Comparison of ENCODE assay signal across 1 cellular context in the genomic region with DNA sequence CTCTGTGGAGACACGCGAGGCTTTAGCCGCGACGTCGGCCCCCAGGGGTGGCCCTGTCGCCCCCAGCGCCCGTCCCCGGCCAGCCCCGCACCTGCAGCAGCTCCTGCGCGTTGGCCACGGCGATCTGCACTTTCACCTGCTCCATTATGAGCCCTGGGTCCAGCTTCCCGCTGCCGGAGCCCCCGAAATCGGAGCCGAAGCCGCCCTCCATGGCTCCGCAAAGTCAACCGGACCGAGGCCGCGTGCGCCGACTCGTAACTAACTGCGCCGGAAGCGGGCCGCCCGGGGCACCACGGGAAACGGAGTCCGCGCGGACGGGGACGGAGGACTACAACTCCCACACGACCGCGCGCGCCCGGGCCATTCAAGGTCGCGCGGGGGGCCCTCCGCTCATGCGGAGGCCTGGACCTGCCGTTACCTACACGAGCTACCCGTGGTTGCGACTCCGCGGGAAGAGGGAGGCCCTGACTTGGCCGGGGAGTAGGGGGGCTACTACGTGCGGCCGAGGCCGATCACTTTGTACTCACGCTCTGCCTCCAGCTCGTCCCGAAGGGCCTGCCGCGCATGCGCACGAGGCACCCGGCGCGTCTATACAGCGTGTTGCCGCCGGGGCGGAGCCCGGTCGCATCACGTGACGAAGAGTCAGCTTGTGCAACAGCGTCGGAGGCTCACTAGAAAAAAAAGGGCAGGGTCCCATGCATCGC.
TF ChIP-seq lines count a peak whose summit lies in the region.

A gene (minus strand): TSS at position 264 of the 704 bp plus-strand sequence. CDS start 53 bp downstream, at position 211.

TF ChIP-seq in HepG2, 621 proteins besides CTCF, POLR2A, EP300 and RAD21 (continued from another document and continues in another):
- TF ChIP-seq, protein P1, sequence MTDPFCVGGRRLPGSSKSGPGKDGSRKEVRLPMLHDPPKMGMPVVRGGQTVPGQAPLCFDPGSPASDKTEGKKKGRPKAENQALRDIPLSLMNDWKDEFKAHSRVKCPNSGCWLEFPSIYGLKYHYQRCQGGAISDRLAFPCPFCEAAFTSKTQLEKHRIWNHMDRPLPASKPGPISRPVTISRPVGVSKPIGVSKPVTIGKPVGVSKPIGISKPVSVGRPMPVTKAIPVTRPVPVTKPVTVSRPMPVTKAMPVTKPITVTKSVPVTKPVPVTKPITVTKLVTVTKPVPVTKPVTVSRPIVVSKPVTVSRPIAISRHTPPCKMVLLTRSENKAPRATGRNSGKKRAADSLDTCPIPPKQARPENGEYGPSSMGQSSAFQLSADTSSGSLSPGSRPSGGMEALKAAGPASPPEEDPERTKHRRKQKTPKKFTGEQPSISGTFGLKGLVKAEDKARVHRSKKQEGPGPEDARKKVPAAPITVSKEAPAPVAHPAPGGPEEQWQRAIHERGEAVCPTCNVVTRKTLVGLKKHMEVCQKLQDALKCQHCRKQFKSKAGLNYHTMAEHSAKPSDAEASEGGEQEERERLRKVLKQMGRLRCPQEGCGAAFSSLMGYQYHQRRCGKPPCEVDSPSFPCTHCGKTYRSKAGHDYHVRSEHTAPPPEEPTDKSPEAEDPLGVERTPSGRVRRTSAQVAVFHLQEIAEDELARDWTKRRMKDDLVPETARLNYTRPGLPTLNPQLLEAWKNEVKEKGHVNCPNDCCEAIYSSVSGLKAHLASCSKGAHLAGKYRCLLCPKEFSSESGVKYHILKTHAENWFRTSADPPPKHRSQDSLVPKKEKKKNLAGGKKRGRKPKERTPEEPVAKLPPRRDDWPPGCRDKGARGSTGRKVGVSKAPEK (CRISPR knock-in tag; IDR thresholded peaks at IDR 0.05; ENCODE audit: borderline replicate concordance) = peak; percentile 11; the same call in 1 of the 2 replicates
- peak; percentile 98 for TF ChIP-seq ATF1 (CRISPR knock-in tag; IDR thresholded peaks at IDR 0.05)
- TF ChIP-seq, protein P2, sequence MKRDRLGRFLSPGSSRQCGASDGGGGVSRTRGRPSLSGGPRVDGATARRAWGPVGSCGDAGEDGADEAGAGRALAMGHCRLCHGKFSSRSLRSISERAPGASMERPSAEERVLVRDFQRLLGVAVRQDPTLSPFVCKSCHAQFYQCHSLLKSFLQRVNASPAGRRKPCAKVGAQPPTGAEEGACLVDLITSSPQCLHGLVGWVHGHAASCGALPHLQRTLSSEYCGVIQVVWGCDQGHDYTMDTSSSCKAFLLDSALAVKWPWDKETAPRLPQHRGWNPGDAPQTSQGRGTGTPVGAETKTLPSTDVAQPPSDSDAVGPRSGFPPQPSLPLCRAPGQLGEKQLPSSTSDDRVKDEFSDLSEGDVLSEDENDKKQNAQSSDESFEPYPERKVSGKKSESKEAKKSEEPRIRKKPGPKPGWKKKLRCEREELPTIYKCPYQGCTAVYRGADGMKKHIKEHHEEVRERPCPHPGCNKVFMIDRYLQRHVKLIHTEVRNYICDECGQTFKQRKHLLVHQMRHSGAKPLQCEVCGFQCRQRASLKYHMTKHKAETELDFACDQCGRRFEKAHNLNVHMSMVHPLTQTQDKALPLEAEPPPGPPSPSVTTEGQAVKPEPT (CRISPR knock-in tag; IDR thresholded peaks at IDR 0.05; ENCODE audit: low read depth) = no peak; the same call in 1 of the 2 replicates
- TF ChIP-seq ZNF430 (CRISPR knock-in tag; IDR thresholded peaks at IDR 0.05) = 0 out of 2 replicates have a peak, but pooled peaks have one; percentile 69
- TF ChIP-seq ATF7 (IDR thresholded peaks at IDR 0.05) = no peak
- peak; percentile 26; the same call in 1 of the 2 replicates for TF ChIP-seq ATF7 (CRISPR knock-in tag; IDR thresholded peaks at IDR 0.05)
- peak; percentile 36 for TF ChIP-seq ZZZ3 (CRISPR knock-in tag; IDR thresholded peaks at IDR 0.05; ENCODE audit: borderline replicate concordance)
- TF ChIP-seq FIP1L1 (IDR thresholded peaks at IDR 0.05; ENCODE audit: borderline replicate concordance, insufficient read depth, low read depth, low read length) = 0 out of 2 replicates have a peak, but pooled peaks have one; percentile 30
- TF ChIP-seq MTA3 (CRISPR knock-in tag; IDR thresholded peaks at IDR 0.05) = no peak
- peak; percentile 89; the same call in 1 of the 2 replicates for TF ChIP-seq SNAPC2 (CRISPR knock-in tag; IDR thresholded peaks at IDR 0.05)
- TF ChIP-seq ZNF737 (CRISPR knock-in tag; IDR thresholded peaks at IDR 0.05; ENCODE audit: borderline replicate concordance) = 0 out of 2 replicates have a peak, but pooled peaks have one; percentile 28
- TF ChIP-seq SETDB1 (CRISPR knock-in tag; IDR thresholded peaks at IDR 0.05; ENCODE audit: borderline replicate concordance) = no peak
- TF ChIP-seq KLF13 (CRISPR knock-in tag; IDR thresholded peaks at IDR 0.05) = no peak
- peak; percentile 92; the same call in 1 of the 2 replicates for TF ChIP-seq ZNF788 (CRISPR knock-in tag; IDR thresholded peaks at IDR 0.05; ENCODE audit: borderline replicate concordance)
- TF ChIP-seq, protein P3, sequence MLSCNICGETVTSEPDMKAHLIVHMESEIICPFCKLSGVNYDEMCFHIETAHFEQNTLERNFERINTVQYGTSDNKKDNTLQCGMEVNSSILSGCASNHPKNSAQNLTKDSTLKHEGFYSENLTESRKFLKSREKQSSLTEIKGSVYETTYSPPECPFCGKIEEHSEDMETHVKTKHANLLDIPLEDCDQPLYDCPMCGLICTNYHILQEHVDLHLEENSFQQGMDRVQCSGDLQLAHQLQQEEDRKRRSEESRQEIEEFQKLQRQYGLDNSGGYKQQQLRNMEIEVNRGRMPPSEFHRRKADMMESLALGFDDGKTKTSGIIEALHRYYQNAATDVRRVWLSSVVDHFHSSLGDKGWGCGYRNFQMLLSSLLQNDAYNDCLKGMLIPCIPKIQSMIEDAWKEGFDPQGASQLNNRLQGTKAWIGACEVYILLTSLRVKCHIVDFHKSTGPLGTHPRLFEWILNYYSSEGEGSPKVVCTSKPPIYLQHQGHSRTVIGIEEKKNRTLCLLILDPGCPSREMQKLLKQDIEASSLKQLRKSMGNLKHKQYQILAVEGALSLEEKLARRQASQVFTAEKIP (CRISPR knock-in tag; IDR thresholded peaks at IDR 0.05; ENCODE audit: borderline replicate concordance) = no peak
- TF ChIP-seq, protein P4, sequence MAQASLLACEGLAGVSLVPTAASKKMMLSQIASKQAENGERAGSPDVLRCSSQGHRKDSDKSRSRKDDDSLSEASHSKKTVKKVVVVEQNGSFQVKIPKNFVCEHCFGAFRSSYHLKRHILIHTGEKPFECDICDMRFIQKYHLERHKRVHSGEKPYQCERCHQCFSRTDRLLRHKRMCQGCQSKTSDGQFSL (CRISPR knock-in tag; IDR thresholded peaks at IDR 0.05) = 0 out of 2 replicates have a peak, but pooled peaks have one; percentile 14
- TF ChIP-seq, protein P5, sequence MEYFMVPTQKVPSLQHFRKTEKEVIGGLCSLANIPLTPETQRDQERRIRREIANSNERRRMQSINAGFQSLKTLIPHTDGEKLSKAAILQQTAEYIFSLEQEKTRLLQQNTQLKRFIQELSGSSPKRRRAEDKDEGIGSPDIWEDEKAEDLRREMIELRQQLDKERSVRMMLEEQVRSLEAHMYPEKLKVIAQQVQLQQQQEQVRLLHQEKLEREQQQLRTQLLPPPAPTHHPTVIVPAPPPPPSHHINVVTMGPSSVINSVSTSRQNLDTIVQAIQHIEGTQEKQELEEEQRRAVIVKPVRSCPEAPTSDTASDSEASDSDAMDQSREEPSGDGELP (IDR thresholded peaks at IDR 0.05; ENCODE audit: borderline replicate concordance, low read depth) = peak; percentile 50; the same call in 1 of the 2 replicates
- TF ChIP-seq SATB2 (CRISPR knock-in tag; IDR thresholded peaks at IDR 0.05) = peak; percentile 70; the same call in 1 of the 2 replicates
- TF ChIP-seq HES4 (CRISPR knock-in tag; IDR thresholded peaks at IDR 0.05; ENCODE audit: borderline replicate concordance) = peak; percentile 94; the same call in 1 of the 2 replicates
- no peak for TF ChIP-seq NAIF1 (CRISPR knock-in tag; IDR thresholded peaks at IDR 0.05; ENCODE audit: borderline replicate concordance)
- TF ChIP-seq, protein P6, sequence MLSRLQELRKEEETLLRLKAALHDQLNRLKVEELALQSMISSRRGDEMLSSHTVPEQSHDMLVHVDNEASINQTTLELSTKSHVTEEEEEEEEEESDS (CRISPR knock-in tag; IDR thresholded peaks at IDR 0.05; ENCODE audit: borderline replicate concordance) = peak; percentile 69; the same call in 1 of the 2 replicates
- peak; percentile 99 for TF ChIP-seq AKAP8 (CRISPR knock-in tag; IDR thresholded peaks at IDR 0.05)
- peak; percentile 58 for TF ChIP-seq ZBTB3 (CRISPR knock-in tag; IDR thresholded peaks at IDR 0.05; ENCODE audit: borderline replicate concordance, low read depth)
- peak; percentile 67 for TF ChIP-seq MEF2D (CRISPR knock-in tag; IDR thresholded peaks at IDR 0.05)
- peak; percentile 31; the same call in 1 of the 2 replicates for TF ChIP-seq SMC3 (IDR thresholded peaks at IDR 0.05; ENCODE audit: low read length)
- peak; percentile 99 for TF ChIP-seq RXRA (CRISPR knock-in tag; IDR thresholded peaks at IDR 0.05)
- no peak for TF ChIP-seq THYN1 (CRISPR knock-in tag; IDR thresholded peaks at IDR 0.05; ENCODE audit: borderline replicate concordance, low read depth)
- TF ChIP-seq ZNF136 (CRISPR knock-in tag; IDR thresholded peaks at IDR 0.05; ENCODE audit: low read depth) = peak; percentile 36; the same call in 1 of the 2 replicates
- peak; percentile 90 for TF ChIP-seq TARDBP (CRISPR knock-in tag; IDR thresholded peaks at IDR 0.05)
- peak; percentile 95 for TF ChIP-seq PHF21A (CRISPR knock-in tag; IDR thresholded peaks at IDR 0.05)
- TF ChIP-seq SIN3A (IDR thresholded peaks at IDR 0.05; ENCODE audit: borderline replicate concordance, low read depth, low read length) = peak; percentile 85; the same call in 1 of the 2 replicates
- TF ChIP-seq NFYB (CRISPR knock-in tag; IDR thresholded peaks at IDR 0.05) = 0 out of 2 replicates have a peak, but pooled peaks have one; percentile 9
- peak; percentile 51 for TF ChIP-seq NRL (CRISPR knock-in tag; IDR thresholded peaks at IDR 0.05; ENCODE audit: borderline replicate concordance)
- peak; percentile 73; the same call in 1 of the 2 replicates for TF ChIP-seq ZNF558 (CRISPR knock-in tag; IDR thresholded peaks at IDR 0.05; ENCODE audit: borderline replicate concordance)
- TF ChIP-seq SP1 (IDR thresholded peaks at IDR 0.05) = no peak
- peak; percentile 94 for TF ChIP-seq SP1 (CRISPR knock-in tag; IDR thresholded peaks at IDR 0.05)
- no peak; the same call in 1 of the 2 replicates for TF ChIP-seq HOXA9 (CRISPR knock-in tag; IDR thresholded peaks at IDR 0.05; ENCODE audit: borderline replicate concordance)
- 0 out of 2 replicates have a peak, but pooled peaks have one; percentile 44 for TF ChIP-seq ZNF274 (CRISPR knock-in tag; IDR thresholded peaks at IDR 0.05)
- TF ChIP-seq ZNF562 (CRISPR knock-in tag; IDR thresholded peaks at IDR 0.05; ENCODE audit: borderline replicate concordance) = no peak
- no peak; the same call in 1 of the 2 replicates for TF ChIP-seq NR2F6 (IDR thresholded peaks at IDR 0.05)
- TF ChIP-seq NR2F6 (CRISPR knock-in tag; IDR thresholded peaks at IDR 0.05) = peak; percentile 87; the same call in 1 of the 2 replicates
- no peak for TF ChIP-seq ZKSCAN1 (IDR thresholded peaks at IDR 0.05; ENCODE audit: low read length)
- TF ChIP-seq ISX (CRISPR knock-in tag; conservative IDR thresholded peaks at IDR 0.05) = 0 out of 2 replicates have a peak, but pooled peaks have one; percentile 30
- TF ChIP-seq FOXC1 (CRISPR knock-in tag; IDR thresholded peaks at IDR 0.05; ENCODE audit: borderline replicate concordance) = peak; percentile 71
- TF ChIP-seq ZNF296 (CRISPR knock-in tag; conservative IDR thresholded peaks at IDR 0.05) = peak; percentile 41; the same call in 1 of the 2 replicates
- no peak; the same call in 1 of the 2 replicates for TF ChIP-seq XBP1 (CRISPR knock-in tag; IDR thresholded peaks at IDR 0.05)
- TF ChIP-seq ZNF292 (CRISPR knock-in tag; IDR thresholded peaks at IDR 0.05; ENCODE audit: borderline replicate concordance, low read depth) = peak; percentile 50; the same call in 1 of the 2 replicates
- TF ChIP-seq ISL2 (CRISPR knock-in tag; IDR thresholded peaks at IDR 0.05) = peak; percentile 58; the same call in 1 of the 2 replicates
- no peak for TF ChIP-seq ZNF337 (CRISPR knock-in tag; IDR thresholded peaks at IDR 0.05; ENCODE audit: borderline replicate concordance, low read depth)
- TF ChIP-seq, protein P7, sequence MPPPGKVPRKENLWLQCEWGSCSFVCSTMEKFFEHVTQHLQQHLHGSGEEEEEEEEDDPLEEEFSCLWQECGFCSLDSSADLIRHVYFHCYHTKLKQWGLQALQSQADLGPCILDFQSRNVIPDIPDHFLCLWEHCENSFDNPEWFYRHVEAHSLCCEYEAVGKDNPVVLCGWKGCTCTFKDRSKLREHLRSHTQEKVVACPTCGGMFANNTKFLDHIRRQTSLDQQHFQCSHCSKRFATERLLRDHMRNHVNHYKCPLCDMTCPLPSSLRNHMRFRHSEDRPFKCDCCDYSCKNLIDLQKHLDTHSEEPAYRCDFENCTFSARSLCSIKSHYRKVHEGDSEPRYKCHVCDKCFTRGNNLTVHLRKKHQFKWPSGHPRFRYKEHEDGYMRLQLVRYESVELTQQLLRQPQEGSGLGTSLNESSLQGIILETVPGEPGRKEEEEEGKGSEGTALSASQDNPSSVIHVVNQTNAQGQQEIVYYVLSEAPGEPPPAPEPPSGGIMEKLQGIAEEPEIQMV (CRISPR knock-in tag; IDR thresholded peaks at IDR 0.05; ENCODE audit: low read depth) = peak; percentile 37; the same call in 1 of the 2 replicates
- TF ChIP-seq, protein P8, sequence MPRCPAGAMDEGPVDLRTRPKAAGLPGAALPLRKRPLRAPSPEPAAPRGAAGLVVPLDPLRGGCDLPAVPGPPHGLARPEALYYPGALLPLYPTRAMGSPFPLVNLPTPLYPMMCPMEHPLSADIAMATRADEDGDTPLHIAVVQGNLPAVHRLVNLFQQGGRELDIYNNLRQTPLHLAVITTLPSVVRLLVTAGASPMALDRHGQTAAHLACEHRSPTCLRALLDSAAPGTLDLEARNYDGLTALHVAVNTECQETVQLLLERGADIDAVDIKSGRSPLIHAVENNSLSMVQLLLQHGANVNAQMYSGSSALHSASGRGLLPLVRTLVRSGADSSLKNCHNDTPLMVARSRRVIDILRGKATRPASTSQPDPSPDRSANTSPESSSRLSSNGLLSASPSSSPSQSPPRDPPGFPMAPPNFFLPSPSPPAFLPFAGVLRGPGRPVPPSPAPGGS (CRISPR knock-in tag; IDR thresholded peaks at IDR 0.05) = peak; percentile 73
- peak; percentile 70 for TF ChIP-seq NFKB2 (CRISPR knock-in tag; IDR thresholded peaks at IDR 0.05; ENCODE audit: borderline replicate concordance)
- peak; percentile 46; the same call in 1 of the 2 replicates for TF ChIP-seq ZNF354B (CRISPR knock-in tag; IDR thresholded peaks at IDR 0.05)
- TF ChIP-seq KMT2B (CRISPR knock-in tag; IDR thresholded peaks at IDR 0.05) = peak; percentile 71
- peak; percentile 85 for TF ChIP-seq AGO1 (IDR thresholded peaks at IDR 0.05; ENCODE audit: low read depth, low read length, poor library complexity, severe bottlenecking)
- no peak; the same call in 1 of the 2 replicates for TF ChIP-seq ZFP82 (CRISPR knock-in tag; IDR thresholded peaks at IDR 0.05; ENCODE audit: borderline replicate concordance)
- TF ChIP-seq HOXD1 (CRISPR knock-in tag; IDR thresholded peaks at IDR 0.05) = peak; percentile 92; the same call in 1 of the 2 replicates
- TF ChIP-seq NR2C2 (CRISPR knock-in tag; IDR thresholded peaks at IDR 0.05; ENCODE audit: borderline replicate concordance) = peak; percentile 92
- TF ChIP-seq ZNF205 (CRISPR knock-in tag; IDR thresholded peaks at IDR 0.05) = no peak; the same call in 1 of the 2 replicates
- no peak for TF ChIP-seq ZNF496 (CRISPR knock-in tag; IDR thresholded peaks at IDR 0.05; ENCODE audit: insufficient replicate concordance)
- TF ChIP-seq ZBTB8A (CRISPR knock-in tag; IDR thresholded peaks at IDR 0.05; ENCODE audit: borderline replicate concordance, low read depth) = peak; percentile 55; the same call in 1 of the 2 replicates
- TF ChIP-seq ETV5 (CRISPR knock-in tag; IDR thresholded peaks at IDR 0.05; ENCODE audit: borderline replicate concordance) = no peak
